In the genomic region with DNA sequence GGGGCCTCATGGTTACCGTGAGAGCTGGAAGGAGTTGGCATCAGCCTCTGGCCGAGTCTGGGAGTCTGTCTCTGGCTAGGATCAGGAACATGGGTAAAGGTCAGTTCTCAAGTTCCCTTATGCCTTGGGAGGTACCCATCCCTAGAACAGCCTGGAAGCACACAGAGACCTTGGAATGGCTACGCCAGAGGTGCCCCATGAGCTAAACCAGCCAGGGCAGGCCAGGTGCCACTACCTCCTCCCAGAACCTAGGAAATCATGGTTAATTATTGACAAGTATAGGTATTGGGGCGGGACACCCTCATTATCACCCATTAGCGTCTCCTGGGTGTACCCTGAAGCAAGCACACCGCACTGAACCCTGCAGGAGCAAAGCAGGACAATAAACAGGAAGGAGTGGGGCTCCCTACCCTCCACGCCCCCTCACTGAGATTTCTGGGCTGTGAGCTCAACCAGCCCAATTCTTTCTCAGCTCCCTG, we compare ENCODE assay signal across 1 cellular context.
TF ChIP-seq lines count a peak whose summit lies in the region.

No MANE protein-coding gene starts in this region.

TF ChIP-seq in H1, 55 proteins besides CTCF, POLR2A, EP300 and RAD21:
- TF ChIP-seq TCF12 (IDR thresholded peaks at IDR 0.05; ENCODE audit: low read depth, low read length) (no peak), CEBPB (IDR thresholded peaks at IDR 0.05; ENCODE audit: low read depth, low read length) (no peak), CHD2 (IDR thresholded peaks at IDR 0.05; ENCODE audit: low read length) (no peak), SP2 (IDR thresholded peaks at IDR 0.05; ENCODE audit: low read length) (no peak), HDAC2 (IDR thresholded peaks at IDR 0.05; ENCODE audit: borderline replicate concordance in 1 of 2, low read depth in 2 of 2, low read length in 2 of 2) (no peak), KDM5A (IDR thresholded peaks at IDR 0.05; ENCODE audit: low read length) (no peak)
- TF ChIP-seq, protein P1, sequence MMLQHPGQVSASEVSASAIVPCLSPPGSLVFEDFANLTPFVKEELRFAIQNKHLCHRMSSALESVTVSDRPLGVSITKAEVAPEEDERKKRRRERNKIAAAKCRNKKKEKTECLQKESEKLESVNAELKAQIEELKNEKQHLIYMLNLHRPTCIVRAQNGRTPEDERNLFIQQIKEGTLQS (IDR thresholded peaks at IDR 0.05; ENCODE audit: insufficient read depth, low read depth, low read length), result no peak
- TF ChIP-seq, protein P2, sequence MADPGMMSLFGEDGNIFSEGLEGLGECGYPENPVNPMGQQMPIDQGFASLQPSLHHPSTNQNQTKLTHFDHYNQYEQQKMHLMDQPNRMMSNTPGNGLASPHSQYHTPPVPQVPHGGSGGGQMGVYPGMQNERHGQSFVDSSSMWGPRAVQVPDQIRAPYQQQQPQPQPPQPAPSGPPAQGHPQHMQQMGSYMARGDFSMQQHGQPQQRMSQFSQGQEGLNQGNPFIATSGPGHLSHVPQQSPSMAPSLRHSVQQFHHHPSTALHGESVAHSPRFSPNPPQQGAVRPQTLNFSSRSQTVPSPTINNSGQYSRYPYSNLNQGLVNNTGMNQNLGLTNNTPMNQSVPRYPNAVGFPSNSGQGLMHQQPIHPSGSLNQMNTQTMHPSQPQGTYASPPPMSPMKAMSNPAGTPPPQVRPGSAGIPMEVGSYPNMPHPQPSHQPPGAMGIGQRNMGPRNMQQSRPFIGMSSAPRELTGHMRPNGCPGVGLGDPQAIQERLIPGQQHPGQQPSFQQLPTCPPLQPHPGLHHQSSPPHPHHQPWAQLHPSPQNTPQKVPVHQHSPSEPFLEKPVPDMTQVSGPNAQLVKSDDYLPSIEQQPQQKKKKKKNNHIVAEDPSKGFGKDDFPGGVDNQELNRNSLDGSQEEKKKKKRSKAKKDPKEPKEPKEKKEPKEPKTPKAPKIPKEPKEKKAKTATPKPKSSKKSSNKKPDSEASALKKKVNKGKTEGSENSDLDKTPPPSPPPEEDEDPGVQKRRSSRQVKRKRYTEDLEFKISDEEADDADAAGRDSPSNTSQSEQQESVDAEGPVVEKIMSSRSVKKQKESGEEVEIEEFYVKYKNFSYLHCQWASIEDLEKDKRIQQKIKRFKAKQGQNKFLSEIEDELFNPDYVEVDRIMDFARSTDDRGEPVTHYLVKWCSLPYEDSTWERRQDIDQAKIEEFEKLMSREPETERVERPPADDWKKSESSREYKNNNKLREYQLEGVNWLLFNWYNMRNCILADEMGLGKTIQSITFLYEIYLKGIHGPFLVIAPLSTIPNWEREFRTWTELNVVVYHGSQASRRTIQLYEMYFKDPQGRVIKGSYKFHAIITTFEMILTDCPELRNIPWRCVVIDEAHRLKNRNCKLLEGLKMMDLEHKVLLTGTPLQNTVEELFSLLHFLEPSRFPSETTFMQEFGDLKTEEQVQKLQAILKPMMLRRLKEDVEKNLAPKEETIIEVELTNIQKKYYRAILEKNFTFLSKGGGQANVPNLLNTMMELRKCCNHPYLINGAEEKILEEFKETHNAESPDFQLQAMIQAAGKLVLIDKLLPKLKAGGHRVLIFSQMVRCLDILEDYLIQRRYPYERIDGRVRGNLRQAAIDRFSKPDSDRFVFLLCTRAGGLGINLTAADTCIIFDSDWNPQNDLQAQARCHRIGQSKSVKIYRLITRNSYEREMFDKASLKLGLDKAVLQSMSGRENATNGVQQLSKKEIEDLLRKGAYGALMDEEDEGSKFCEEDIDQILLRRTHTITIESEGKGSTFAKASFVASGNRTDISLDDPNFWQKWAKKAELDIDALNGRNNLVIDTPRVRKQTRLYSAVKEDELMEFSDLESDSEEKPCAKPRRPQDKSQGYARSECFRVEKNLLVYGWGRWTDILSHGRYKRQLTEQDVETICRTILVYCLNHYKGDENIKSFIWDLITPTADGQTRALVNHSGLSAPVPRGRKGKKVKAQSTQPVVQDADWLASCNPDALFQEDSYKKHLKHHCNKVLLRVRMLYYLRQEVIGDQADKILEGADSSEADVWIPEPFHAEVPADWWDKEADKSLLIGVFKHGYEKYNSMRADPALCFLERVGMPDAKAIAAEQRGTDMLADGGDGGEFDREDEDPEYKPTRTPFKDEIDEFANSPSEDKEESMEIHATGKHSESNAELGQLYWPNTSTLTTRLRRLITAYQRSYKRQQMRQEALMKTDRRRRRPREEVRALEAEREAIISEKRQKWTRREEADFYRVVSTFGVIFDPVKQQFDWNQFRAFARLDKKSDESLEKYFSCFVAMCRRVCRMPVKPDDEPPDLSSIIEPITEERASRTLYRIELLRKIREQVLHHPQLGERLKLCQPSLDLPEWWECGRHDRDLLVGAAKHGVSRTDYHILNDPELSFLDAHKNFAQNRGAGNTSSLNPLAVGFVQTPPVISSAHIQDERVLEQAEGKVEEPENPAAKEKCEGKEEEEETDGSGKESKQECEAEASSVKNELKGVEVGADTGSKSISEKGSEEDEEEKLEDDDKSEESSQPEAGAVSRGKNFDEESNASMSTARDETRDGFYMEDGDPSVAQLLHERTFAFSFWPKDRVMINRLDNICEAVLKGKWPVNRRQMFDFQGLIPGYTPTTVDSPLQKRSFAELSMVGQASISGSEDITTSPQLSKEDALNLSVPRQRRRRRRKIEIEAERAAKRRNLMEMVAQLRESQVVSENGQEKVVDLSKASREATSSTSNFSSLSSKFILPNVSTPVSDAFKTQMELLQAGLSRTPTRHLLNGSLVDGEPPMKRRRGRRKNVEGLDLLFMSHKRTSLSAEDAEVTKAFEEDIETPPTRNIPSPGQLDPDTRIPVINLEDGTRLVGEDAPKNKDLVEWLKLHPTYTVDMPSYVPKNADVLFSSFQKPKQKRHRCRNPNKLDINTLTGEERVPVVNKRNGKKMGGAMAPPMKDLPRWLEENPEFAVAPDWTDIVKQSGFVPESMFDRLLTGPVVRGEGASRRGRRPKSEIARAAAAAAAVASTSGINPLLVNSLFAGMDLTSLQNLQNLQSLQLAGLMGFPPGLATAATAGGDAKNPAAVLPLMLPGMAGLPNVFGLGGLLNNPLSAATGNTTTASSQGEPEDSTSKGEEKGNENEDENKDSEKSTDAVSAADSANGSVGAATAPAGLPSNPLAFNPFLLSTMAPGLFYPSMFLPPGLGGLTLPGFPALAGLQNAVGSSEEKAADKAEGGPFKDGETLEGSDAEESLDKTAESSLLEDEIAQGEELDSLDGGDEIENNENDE (IDR thresholded peaks at IDR 0.05; ENCODE audit: insufficient replicate concordance, low read length), result no peak
